Comparison of ENCODE assay signal across 35 cellular contexts in genomic region chr20:22838001-22838400, GRCh38.
"Had no signal": no experiment of that assay in that cellular context is flagged by ENCODE, and none has a peak within 500 bp of the region (broad histone marks: within the 10 kb centered on the region; RNA-seq: fewer than 3 reads in every experiment).

No MANE protein-coding gene starts in this region.

- H3K36me3 ChIP-seq: MG63 had no signal

- H3K27me3 ChIP-seq: MG63 had no signal

- H3K4me3 ChIP-seq: MG63 had no signal

- H3K27ac ChIP-seq: KMS-11 had no signal

- DNase-seq: Karpas-422, Kasumi-1, KG1, MG63, MM.1S, MV-4-11, NCI-H1048, NCI-H1092, NCI-H1092 treated with DMSO at 0.1 percent for 48 hours, NCI-H1105, NCI-H1105 treated with DMSO at 0.1 percent for 48 hours, NCI-H1417, NCI-H1417 treated with DMSO at 0.1 percent for 48 hours, NCI-H1436, NCI-H1436 treated with DMSO at 0.1 percent for 48 hours, NCI-H146, NCI-H1694, NCI-H1694 treated with DMSO at 0.1 percent for 48 hours, NCI-H187, NCI-H187 treated with DMSO at 0.1 percent for 48 hours, NCI-H1930, NCI-H2029, NCI-H2029 treated with DMSO at 0.1 percent for 48 hours, NCI-H2081, NCI-H2081 treated with DMSO at 0.1 percent for 48 hours, NCI-H2107, NCI-H2171, NCI-H2171 treated with DMSO at 0.1 percent for 48 hours, NCI-H2227 treated with DMSO at 0.1 percent for 48 hours, NCI-H226, NCI-H345, NCI-H446, NCI-H446 treated with DMSO at 0.1 percent for 48 hours, NCI-H510A had no signal

- H3K9me3 ChIP-seq: MG63 had no signal
